ENCODE assay signal across 8 cellular contexts in the genomic region with DNA sequence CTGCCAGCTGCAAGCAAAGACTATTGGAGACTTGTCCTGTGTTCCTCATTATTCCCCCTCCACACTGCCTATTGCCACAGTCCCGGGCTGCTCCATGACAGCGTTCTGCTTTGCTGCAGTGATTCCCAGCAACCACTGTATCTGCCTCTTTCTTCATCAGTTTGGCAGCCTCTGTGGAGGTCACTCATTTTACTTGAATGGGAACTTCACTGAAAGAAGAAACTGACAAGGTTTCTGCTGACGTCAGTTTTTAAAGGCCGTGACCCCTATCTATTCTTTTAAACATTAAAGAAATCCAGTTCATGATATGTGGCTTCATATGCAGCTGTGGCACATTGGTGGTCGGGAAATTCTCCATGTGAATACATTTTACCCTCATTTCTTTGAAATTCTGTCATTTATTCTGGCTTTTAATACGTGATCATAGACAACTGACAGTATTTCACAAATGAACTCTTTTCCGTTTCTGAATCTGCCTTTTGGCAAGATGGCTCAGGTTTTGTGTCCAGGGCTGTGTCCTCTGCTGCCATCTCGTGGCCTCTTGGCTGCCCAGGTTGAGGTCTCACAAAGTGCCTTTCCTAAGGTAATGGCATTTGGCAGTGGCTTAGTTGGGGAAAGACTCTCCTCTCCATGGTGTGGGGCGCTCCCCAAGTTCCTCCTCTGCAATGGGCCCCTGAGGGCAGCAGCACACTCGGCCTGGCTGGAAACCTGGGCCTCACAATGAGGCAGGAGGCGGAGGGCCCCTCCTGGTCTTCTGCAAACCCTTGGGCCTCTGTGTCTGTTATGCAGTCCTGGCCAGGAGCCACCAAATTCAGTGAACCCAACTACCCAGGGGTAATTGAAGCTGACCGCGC. TPM values are rescaled to one million over a fixed set of nuclear protein-coding genes. Genes with fewer than 3 reads are reported as not detected.
DNase-seq lines count a peak whose midpoint lies in the region; ATAC-seq and TF ChIP-seq lines count a peak whose summit lies in the region.

No MANE protein-coding gene starts in this region.

- H3K9me3 ChIP-seq in duodenal mucosa (ENCODE audit: control insufficient read depth in 1 of 2, low read length in 2 of 2), result no peaks in the 10 kb centered on the region

- CTCF ChIA-PET in activated CD4-positive, alpha-beta memory T cell treated with anti-CD3 and anti-CD28 coated beads, Interleukin-2, amount 10 ng/mL, durations not matched to agents 7 days and 5 days (lab: Charles Lee), result interaction anchor here (1.1 to 10.3 kb wide), 5 partner anchors 13 to 135 kb away, joined by 4 to 159 read pairs (median 23); no protein-coding TSS in a partner anchor

- H3K4me3 ChIP-seq in AG10803 (ENCODE audit: low read length) (no peak overlapping the region), duodenal mucosa (ENCODE audit: low read depth in 1 of 2, low read length in 2 of 2) (peak overlapping the region in 1 of 2 donors; percentile 2)

- no peaks in the 10 kb centered on the region for H3K36me3 ChIP-seq in duodenal mucosa (ENCODE audit: control insufficient read depth in 1 of 2, insufficient read depth in 2 of 2, low read length in 2 of 2)

- no peaks in the 10 kb centered on the region for H3K36me3 Mint-ChIP-seq in activated CD4-positive, alpha-beta memory T cell treated with anti-CD3 and anti-CD28 coated beads, Interleukin-2, amount 10 ng/mL, durations not matched to agents 7 days and 5 days (ENCODE audit: low read depth)

- no peak overlapping the region for H3K27ac ChIP-seq in duodenal mucosa (ENCODE audit: low read depth, low read length)

- H3K9me3 Mint-ChIP-seq in activated CD4-positive, alpha-beta memory T cell treated with anti-CD3 and anti-CD28 coated beads, Interleukin-2, amount 10 ng/mL, durations not matched to agents 7 days and 5 days, result no peaks in the 10 kb centered on the region

- ATAC-seq in HG02678 (IDR thresholded peaks at IDR 0.05; ENCODE audit: unreplicated experiment), result no peak

- no peaks in the 10 kb centered on the region for H3K27me3 ChIP-seq in duodenal mucosa (ENCODE audit: control insufficient read depth in 1 of 2, insufficient read depth in 2 of 2, low read length in 2 of 2)

- H3K4me1 ChIP-seq in duodenal mucosa (ENCODE audit: control insufficient read depth in 1 of 2, insufficient read depth in 2 of 2, low read length in 2 of 2), result peaks cover 41 to 45% of the 10 kb centered on the region in 2 donors

- TF ChIP-seq CTCF in AG10803 (conservative IDR thresholded peaks at IDR 0.05; ENCODE audit: low read length), result peak; percentile 97

- DNase-seq in AG10803 (ENCODE audit: low read depth), result peak; percentile 67
- DNase-seq in HCEC 1CT, result peak; percentile 69
- DNase-seq in NCI-H526 (lab: John Stamatoyannopoulos, UW), result peak; percentile 50 to 86
- peak; percentile 80 for DNase-seq in activated CD4-positive, alpha-beta memory T cell treated with anti-CD3 and anti-CD28 coated beads, Interleukin-2, amount 10 ng/mL, durations not matched to agents 7 days and 5 days
- peak; percentile 77 to 87 for DNase-seq in lung microvascular endothelial cell (ENCODE audit: low read depth in 2 of 2)
- peak; percentile 50 to 79 (median 68) for DNase-seq in stimulated activated CD4-positive, alpha-beta T cell treated with anti-CD3 and anti-CD28 coated beads, TNF-alpha, amount 100 ng/mL, for 24 hours (ENCODE audit: low read depth in 3 of 3)

- peak overlapping the region; percentile 5 to 7 for H3K9ac ChIP-seq in duodenal mucosa (ENCODE audit: low read depth in 1 of 2, low read length in 2 of 2)

- POLR2A ChIA-PET in activated CD4-positive, alpha-beta memory T cell treated with anti-CD3 and anti-CD28 coated beads, Interleukin-2, amount 10 ng/mL, durations not matched to agents 7 days and 5 days (lab: Charles Lee), result no interaction called here

- H3K27ac Mint-ChIP-seq in activated CD4-positive, alpha-beta memory T cell treated with anti-CD3 and anti-CD28 coated beads, Interleukin-2, amount 10 ng/mL, durations not matched to agents 7 days and 5 days, result no peak overlapping the region

- H3K27me3 Mint-ChIP-seq in activated CD4-positive, alpha-beta memory T cell treated with anti-CD3 and anti-CD28 coated beads, Interleukin-2, amount 10 ng/mL, durations not matched to agents 7 days and 5 days, result no peaks in the 10 kb centered on the region

- peaks cover 46% of the 10 kb centered on the region for H3K4me1 Mint-ChIP-seq in activated CD4-positive, alpha-beta memory T cell treated with anti-CD3 and anti-CD28 coated beads, Interleukin-2, amount 10 ng/mL, durations not matched to agents 7 days and 5 days

- no peak overlapping the region for H3K4me3 Mint-ChIP-seq in activated CD4-positive, alpha-beta memory T cell treated with anti-CD3 and anti-CD28 coated beads, Interleukin-2, amount 10 ng/mL, durations not matched to agents 7 days and 5 days

RNA-seq across cellular contexts. Expression of a gene that starts 5.9 kb away (rescaled TPM):
- total RNA-seq in activated CD4-positive, alpha-beta memory T cell treated with anti-CD3 and anti-CD28 coated beads, Interleukin-2, amount 10 ng/mL, durations not matched to agents 7 days and 5 days, result not detected
- not detected in 2 replicates for total RNA-seq in lung microvascular endothelial cell

RNA-seq across cellular contexts. Expression of a gene that starts 8.3 kb away (rescaled TPM):
- total RNA-seq in activated CD4-positive, alpha-beta memory T cell treated with anti-CD3 and anti-CD28 coated beads, Interleukin-2, amount 10 ng/mL, durations not matched to agents 7 days and 5 days, result 1 to 10 TPM; 5.3 to 5.8 TPM
- total RNA-seq in lung microvascular endothelial cell, result 2.0 and 2.4 TPM in 2 replicates

RNA-seq across cellular contexts. Expression of a gene that starts 36.6 kb away (rescaled TPM):
- under 1 TPM; 0.18 to 0.28 TPM for total RNA-seq in activated CD4-positive, alpha-beta memory T cell treated with anti-CD3 and anti-CD28 coated beads, Interleukin-2, amount 10 ng/mL, durations not matched to agents 7 days and 5 days
- total RNA-seq in lung microvascular endothelial cell, result 4.8 and 5.8 TPM in 2 replicates

RNA-seq across cellular contexts. Expression of a gene that starts 49.1 kb away (rescaled TPM):
- not detected for total RNA-seq in activated CD4-positive, alpha-beta memory T cell treated with anti-CD3 and anti-CD28 coated beads, Interleukin-2, amount 10 ng/mL, durations not matched to agents 7 days and 5 days
- total RNA-seq in lung microvascular endothelial cell, result not detected in 2 replicates

RNA-seq across cellular contexts. Expression of a gene that starts 49.1 kb away (rescaled TPM):
- total RNA-seq in activated CD4-positive, alpha-beta memory T cell treated with anti-CD3 and anti-CD28 coated beads, Interleukin-2, amount 10 ng/mL, durations not matched to agents 7 days and 5 days, result not detected
- total RNA-seq in lung microvascular endothelial cell, result not detected in 2 replicates
